In the genomic region with DNA sequence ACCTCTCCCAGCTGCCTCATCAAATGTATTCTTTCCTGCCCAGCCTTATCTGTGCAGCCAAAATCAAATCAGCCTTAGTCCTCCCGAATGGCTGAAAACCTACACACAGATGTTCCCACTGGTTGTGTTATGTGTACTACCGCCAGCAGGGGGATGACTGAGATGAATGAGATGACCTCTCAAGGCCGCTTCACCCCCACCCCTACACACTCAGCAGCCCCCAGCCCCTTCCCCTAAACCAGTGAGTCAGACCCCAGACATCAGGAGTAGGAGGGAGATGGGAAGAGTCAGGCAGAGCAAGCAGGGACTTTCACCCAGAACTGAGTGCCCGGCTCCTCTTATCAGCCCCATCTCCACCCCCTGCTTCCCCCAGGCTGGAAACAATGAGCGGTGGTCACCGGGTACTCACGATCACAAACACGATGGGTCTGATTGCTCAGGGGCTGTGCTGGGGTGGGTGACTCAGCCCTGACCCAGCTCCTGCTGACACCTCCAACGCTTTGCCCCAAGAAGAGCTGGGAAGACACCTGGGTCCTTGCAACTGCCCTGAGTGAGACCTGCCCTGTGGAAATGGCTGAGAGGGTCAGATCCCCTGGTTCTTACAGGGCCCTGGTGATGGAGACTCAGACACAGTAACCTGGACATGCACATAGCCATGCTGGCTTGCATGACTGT, we compare ENCODE assay signal across 9 cellular contexts. TPM values are rescaled to one million over a fixed set of nuclear protein-coding genes. Genes with fewer than 3 reads are reported as not detected.
A peak's percentile ranks its signal among the peaks of the same experiment; 100 is the strongest.
DNase-seq lines count a peak whose midpoint lies in the region; ATAC-seq, FAIRE-seq and TF ChIP-seq lines count a peak whose summit lies in the region.
"Had no signal": no experiment of that assay in that cellular context is flagged by ENCODE, and none has a peak within 500 bp of the region (broad histone marks: within the 10 kb centered on the region; RNA-seq: fewer than 3 reads in every experiment).

No MANE protein-coding gene starts in this region.

- peak; percentile 44 for TF ChIP-seq CTCF in astrocyte of the cerebellum (IDR thresholded peaks at IDR 0.05; ENCODE audit: low read depth, low read length, missing control alignments)

- FAIRE-seq in GM18507 (lab: Jason Lieb, UNC) (peak; percentile 68), urothelium cell line (lab: Jason Lieb, UNC) (peak; percentile 93)

- H3K4me1 ChIP-seq in SJSA1 (replicated peaks): peaks cover 11% of the 10 kb centered on the region
- H3K4me1 ChIP-seq in mucosa of rectum (ENCODE audit: control insufficient read depth in 2 of 2, insufficient read depth in 2 of 2, low read length in 2 of 2): peaks cover 44% of the 10 kb centered on the region in 2 donors

- H3K27ac ChIP-seq in SJSA1 (no peak overlapping the region), mucosa of rectum (ENCODE audit: low read depth in 2 of 2, low read length in 2 of 2) (peak overlapping the region; percentile 95 to 98)

- peak overlapping the region; percentile 5 to 29 for H3K9ac ChIP-seq in mucosa of rectum (ENCODE audit: low read depth in 1 of 2, low read length in 2 of 2)

- ATAC-seq in GM18520 (IDR thresholded peaks at IDR 0.05; ENCODE audit: unreplicated experiment) (no peak), GM21825 (IDR thresholded peaks at IDR 0.05; ENCODE audit: unreplicated experiment) (no peak)

- no peaks in the 10 kb centered on the region for H3K27me3 ChIP-seq in SJSA1 (replicated peaks)
- no peaks in the 10 kb centered on the region for H3K27me3 ChIP-seq in mucosa of rectum (ENCODE audit: control insufficient read depth in 2 of 2, insufficient read depth in 2 of 2, low read length in 2 of 2)

- in situ Hi-C loops in astrocyte of the cerebellum (cut with HindIII; ENCODE audit: low sequenced_read_pairs): no loop called here

- H3K9me3 ChIP-seq in SJSA1 (replicated peaks): no peaks in the 10 kb centered on the region
- H3K9me3 ChIP-seq in mucosa of rectum (ENCODE audit: control insufficient read depth in 2 of 2, low read length in 2 of 2): no peaks in the 10 kb centered on the region

- DNase-seq in GM18507 (ENCODE audit: extremely low spot score, insufficient read length, low read depth) (no peak), SJSA1 (ENCODE audit: low read depth in 1 of 2, low spot score in 2 of 2) (peak; percentile 30 to 64), astrocyte of the cerebellum (ENCODE audit: low read depth) (no peak), urothelium cell line (ENCODE audit: low spot score) (peak; percentile 68), NCI-H510A (lab: John Stamatoyannopoulos, UW) (no peak)
- DNase-seq: activated B cell treated with CpG ODN at 0.5 μM for 24 hours had no signal

- H3K36me3 ChIP-seq in SJSA1 (no peaks in the 10 kb centered on the region), mucosa of rectum (ENCODE audit: control insufficient read depth in 2 of 2, insufficient read depth in 2 of 2, low read length in 2 of 2) (no peaks in the 10 kb centered on the region)

- H3K4me3 ChIP-seq in SJSA1 (no peak overlapping the region), astrocyte of the cerebellum (ENCODE audit: low read depth, low read length) (no peak overlapping the region), mucosa of rectum (ENCODE audit: low read length in 2 of 2) (no peak overlapping the region)

RNA-seq across cellular contexts. Expression of a gene that starts 6.6 kb away (rescaled TPM):
- total RNA-seq in SJSA1 (2014; rRNA removed; shearing (Covaris generic)): not detected in 2 replicates
- total RNA-seq: activated B cell treated with CpG ODN at 0.5 μM for 24 hours had no signal

RNA-seq across cellular contexts. Expression of a gene that starts 47.2 kb away (rescaled TPM):
- total RNA-seq in SJSA1 (2014; rRNA removed; shearing (Covaris generic)): 32.5 and 36.4 TPM in 2 replicates

Comparison
In these comparisons a context has a peak if more than half of its experiments do, and no peak if none do; other contexts are left out.
1. DNase-seq: peak in SJSA1 (2 of 2) and urothelium cell line (single experiment); none in GM18507 (single experiment), astrocyte of the cerebellum (single experiment) and NCI-H510A (single experiment).